Comparison of ENCODE assay signal across 23 cellular contexts in genomic region chr2:27375513-27376099, GRCh38. TPM values are rescaled to one million over a fixed set of nuclear protein-coding genes. Genes with fewer than 3 reads are reported as not detected.
DNase-seq lines count a peak whose midpoint lies in the region; ATAC-seq, FAIRE-seq and TF ChIP-seq lines count a peak whose summit lies in the region.
"Had no signal": no experiment of that assay in that cellular context is flagged by ENCODE, and none has a peak within 500 bp of the region (broad histone marks: within the 10 kb centered on the region; RNA-seq: fewer than 3 reads in every experiment).

No MANE protein-coding gene starts in this region.

- H3K27ac Mint-ChIP-seq in activated T-cell treated with anti-CD3 and anti-CD28 coated beads, Interleukin-2, amount 50 U/mL, for 72 hours, result peak overlapping the region; percentile 51

- H3K9me1 ChIP-seq in K562 (ENCODE audit: control insufficient read depth, insufficient read depth, low read length), result no peaks in the 10 kb centered on the region

- no peak for TF ChIP-seq EP300 in K562 (IDR thresholded peaks at IDR 0.05; ENCODE audit: low read length)

- H3K4me1 ChIP-seq in K562 (replicated peaks in 1 of 2; ENCODE audit: control insufficient read depth in 2 of 2, insufficient read depth in 2 of 2, low read length in 2 of 2) (peaks cover 12 to 43% of the 10 kb centered on the region in 2 experiments), spleen (peaks cover 26 to 86% (median 48%) of the 10 kb centered on the region in 6 donors)
- H3K4me1 ChIP-seq: BE2C had no signal

- DNase-seq in activated T-cell treated with anti-CD3 and anti-CD28 coated beads, Interleukin-2, amount 50 U/mL, for 72 hours, result no peak
- no peak for DNase-seq in activated T-cell treated with anti-CD3 and anti-CD28 coated beads, Interleukin-2, amount 50 U/mL, for 4 hours
- DNase-seq in MV-4-11 (lab: John Stamatoyannopoulos, UW), result peak; percentile 4
- DNase-seq in K562 (ENCODE audit: extremely low read depth in 1 of 4, low spot score in 3 of 4), result no peak
- DNase-seq in spleen, result peak; percentile 77
- no peak for DNase-seq in mucosa of gallbladder (ENCODE audit: low spot score)
- DNase-seq in iPS-NIHi11 (ENCODE audit: low spot score), result no peak
- DNase-seq: BE2C; CD4-positive, alpha-beta T cell; COR-L47; DMS 273 treated with DMSO at 0.1 percent for 48 hours; DMS79 treated with DMSO at 0.1 percent for 48 hours; GM23248; IMR-90; NCI-H1105 treated with DMSO at 0.1 percent for 48 hours; NCI-H2029 treated with DMSO at 0.1 percent for 48 hours; NCI-H345; NCI-H524; SHP77 had no signal

- H3K27me3 ChIP-seq in K562 (ENCODE audit: control insufficient read depth in 2 of 2, insufficient read depth in 2 of 2, low read length in 2 of 2) (no peaks in the 10 kb centered on the region), spleen (replicated peaks in 1 of 7) (no peaks in the 10 kb centered on the region)
- H3K27me3 ChIP-seq: BE2C had no signal

- intact Hi-C loops in K562 (cut with micrococcal nuclease), result no loop called here
- intact Hi-C loops in spleen (cut with DNase I; ENCODE audit: low total_unique reads), result no loop called here

- no peaks in the 10 kb centered on the region for H3K9me3 ChIP-seq in K562 (replicated peaks; ENCODE audit: control insufficient read depth, insufficient read depth, low read depth, low read length)
- no peaks in the 10 kb centered on the region for H3K9me3 ChIP-seq in spleen
- H3K9me3 ChIP-seq: A549, BE2C, HAP-1 had no signal

- POLR2A ChIA-PET in K562 (lab: Yijun Ruan, JAX), result interaction anchor here (0.5 to 0.9 kb wide), 4 partner anchors 15 to 264 kb away, joined by 3 to 5 read pairs (median 3); partner anchors contain the start of gene GTF3C2

- no peak overlapping the region for H3K4me2 ChIP-seq in K562 (ENCODE audit: insufficient read depth, low read length)
- H3K4me2 ChIP-seq: A549 had no signal

- 0 out of 2 replicates have a peak, but pooled peaks have one; percentile 6 for TF ChIP-seq POLR2A in K562 (conservative IDR thresholded peaks at IDR 0.05)
- TF ChIP-seq POLR2A in spleen (IDR thresholded peaks at IDR 0.05), result no peak

- H3K4me3 ChIP-seq in K562, result no peak overlapping the region
- H3K4me3 ChIP-seq in spleen, result no peak overlapping the region
- H3K4me3 ChIP-seq: A549, GM23248, HAP-1 had no signal

- in situ Hi-C loops in K562 (cut with MboI), result no loop called here

- H3K79me2 ChIP-seq in K562 (ENCODE audit: control insufficient read depth, insufficient read depth, low read length), result peaks cover 45% of the 10 kb centered on the region

- H4K20me1 ChIP-seq in K562 (replicated peaks; ENCODE audit: control insufficient read depth, insufficient read depth, low read length), result no peaks in the 10 kb centered on the region

- 86% methylated on average over 14 of the region's 20 CpGs for WGBS in K562 (ENCODE audit: insufficient coverage, low coverage, missing lambda C conversion rate)
- WGBS in spleen, 5 donors, result 90 to 96% (median 95%) methylated on average over 11 to 20 of the region's 20 CpGs

- no TSS peak for BruUV-seq in K562 (replicated peaks; lab: Mats Ljungman, UMichigan)

- H3K36me3 ChIP-seq in K562 (ENCODE audit: control insufficient read depth, insufficient read depth, low read length) (peaks cover 71% of the 10 kb centered on the region), spleen (peaks cover 0 to 71% (median 59%) of the 10 kb centered on the region in 6 donors)

- no peak overlapping the region for H3K4me3 Mint-ChIP-seq in activated T-cell treated with anti-CD3 and anti-CD28 coated beads, Interleukin-2, amount 50 U/mL, for 72 hours
- no peak overlapping the region for H3K4me3 Mint-ChIP-seq in activated T-cell treated with anti-CD3 and anti-CD28 coated beads, Interleukin-2, amount 50 U/mL, for 4 hours

- H3K27me3 Mint-ChIP-seq in activated T-cell treated with anti-CD3 and anti-CD28 coated beads, Interleukin-2, amount 50 U/mL, for 72 hours (ENCODE audit: low read depth), result no peaks in the 10 kb centered on the region
- H3K27me3 Mint-ChIP-seq in activated T-cell treated with anti-CD3 and anti-CD28 coated beads, Interleukin-2, amount 50 U/mL, for 4 hours (ENCODE audit: low read depth), result no peaks in the 10 kb centered on the region
- H3K27me3 Mint-ChIP-seq: CD4-positive, alpha-beta T cell had no signal

- no peak overlapping the region for H2AFZ ChIP-seq in K562 (ENCODE audit: low read depth, low read length)
- H2AFZ ChIP-seq: GM23248 had no signal

- H3K9ac ChIP-seq in K562 (ENCODE audit: insufficient read depth in 1 of 2, low read depth in 2 of 2, low read length in 2 of 2), result no peak overlapping the region
- H3K9ac ChIP-seq: GM23248 had no signal

- H3K4me1 Mint-ChIP-seq in activated T-cell treated with anti-CD3 and anti-CD28 coated beads, Interleukin-2, amount 50 U/mL, for 72 hours (ENCODE audit: low read depth), result peaks cover 33% of the 10 kb centered on the region
- peaks cover 35% of the 10 kb centered on the region for H3K4me1 Mint-ChIP-seq in activated T-cell treated with anti-CD3 and anti-CD28 coated beads, Interleukin-2, amount 50 U/mL, for 4 hours (ENCODE audit: low read depth)

- H3K9me3 Mint-ChIP-seq in activated T-cell treated with anti-CD3 and anti-CD28 coated beads, Interleukin-2, amount 50 U/mL, for 72 hours, result no peaks in the 10 kb centered on the region
- H3K9me3 Mint-ChIP-seq in activated T-cell treated with anti-CD3 and anti-CD28 coated beads, Interleukin-2, amount 50 U/mL, for 4 hours, result no peaks in the 10 kb centered on the region
- H3K9me3 Mint-ChIP-seq: CD4-positive, alpha-beta T cell had no signal

- TF ChIP-seq CTCF in K562 (IDR thresholded peaks at IDR 0.05 in 2 of 3, conservative IDR thresholded peaks at IDR 0.05 in 1 of 3; ENCODE audit: insufficient read depth in 2 of 3, low read depth in 1 of 3, low read length in 3 of 3), result no peak
- no peak for TF ChIP-seq CTCF in spleen (IDR thresholded peaks at IDR 0.05 in 8 of 11, conservative IDR thresholded peaks at IDR 0.05 in 3 of 11)

- H3K27ac ChIP-seq in K562 (ENCODE audit: extremely low read depth, low read depth, low read length) (no peak overlapping the region; the same call in 2 of the 3 replicates), spleen (no peak overlapping the region)
- H3K27ac ChIP-seq: A549, GM23248 had no signal

- H3K36me3 Mint-ChIP-seq in activated T-cell treated with anti-CD3 and anti-CD28 coated beads, Interleukin-2, amount 50 U/mL, for 72 hours (ENCODE audit: insufficient read depth in 2 of 2), result peaks cover 12 to 13% of the 10 kb centered on the region in 2 donors
- peaks cover 50% of the 10 kb centered on the region for H3K36me3 Mint-ChIP-seq in activated T-cell treated with anti-CD3 and anti-CD28 coated beads, Interleukin-2, amount 50 U/mL, for 4 hours (ENCODE audit: insufficient read depth)

- no peak for FAIRE-seq in K562 (lab: Jason Lieb, UNC)
- FAIRE-seq: A549, HTR-8/SVneo had no signal

- CTCF ChIA-PET in K562 (lab: Yijun Ruan, JAX; ENCODE audit: low intra/inter-chr PET ratio), result no interaction called here

- TF ChIP-seq RAD21 in K562 (CRISPR knock-in tag; conservative IDR thresholded peaks at IDR 0.05 in 1 of 2, IDR thresholded peaks at IDR 0.05 in 1 of 2), result no peak

- no peak for ATAC-seq in activated T-cell treated with anti-CD3 and anti-CD28 coated beads, Interleukin-2, amount 50 U/mL, for 72 hours (replicated peaks in 1 of 2)
- no peak for ATAC-seq in activated T-cell treated with anti-CD3 and anti-CD28 coated beads, Interleukin-2, amount 50 U/mL, for 4 hours
- ATAC-seq in K562 (no peak), HG02884 (IDR thresholded peaks at IDR 0.05; ENCODE audit: unreplicated experiment) (no peak)
- ATAC-seq: A549 had no signal

RNA-seq across cellular contexts. Expression of gene ZNF513, which starts 4.9 kb away (rescaled TPM):
- total RNA-seq in activated T-cell treated with anti-CD3 and anti-CD28 coated beads, Interleukin-2, amount 50 U/mL, for 72 hours, result 10 to 100 TPM; 15.7 to 15.9 TPM
- 10 to 100 TPM in 2 of 3 donors, 1 to 10 TPM in 1; 8.4 to 11.0 (median 10.4) TPM for total RNA-seq in activated T-cell treated with anti-CD3 and anti-CD28 coated beads, Interleukin-2, amount 50 U/mL, for 4 hours
- total RNA-seq in K562 (2011; cell fraction: chromatin; rRNA removed; ENCODE audit: low replicate concordance), result 4.9 and 15.7 TPM in 2 replicates
- 17.0 and 17.3 TPM in 2 replicates for total RNA-seq in K562 (2011; cell fraction: nucleolus; rRNA removed)
- 7.1 and 8.9 TPM in 2 replicates for total RNA-seq in K562 (2011; cell fraction: nucleoplasm; rRNA removed)
- total RNA-seq in K562 (2014; rRNA removed) (6.7 and 8.0 TPM in 2 replicates), K562 (2014; rRNA removed; fragmentation: Illumina TruSeq; extraction: Trizol) (1.9 and 2.5 TPM in 2 replicates), K562 (2015; rRNA removed; fragmentation: Illumina TruSeq; extraction: Trizol) (7.1 TPM in 2 replicates), K562 (2021) (8.5 and 9.9 TPM in 2 replicates), spleen (10 to 100 TPM; 13.6 to 20.2 (median 17.7) TPM), mucosa of gallbladder (25.6 TPM)
- polyA plus RNA-seq in K562 (2011; rRNA removed) (4.4 and 6.6 TPM in 2 replicates), K562 (2014; fragmentation: Illumina TruSeq; extraction: Trizol) (4.1 and 7.4 TPM in 2 replicates), K562 (2014; fragmentation: Nextera tagmentation; extraction: Ambion mirVana) (under 1 TPM; 0.04 to 0.15 TPM), K562 (2014; rRNA removed) (9.7 and 13.6 TPM in 2 replicates), spleen (10 to 100 TPM; 14.2 to 29.0 (median 26.7) TPM)
- 10.0 and 15.4 TPM in 2 replicates for polyA plus RNA-seq in K562 (2011; cell fraction: cytosol; rRNA removed)
- 19.1 and 33.8 TPM in 2 replicates for polyA plus RNA-seq in K562 (2011; cell fraction: nucleus; rRNA removed)
- 7.6 and 12.8 TPM in 2 replicates for polyA plus RNA-seq in K562 (2012)
- polyA minus RNA-seq in K562 (2011; rRNA and poly(A)+ RNA removed), result 1.9 and 2.3 TPM in 2 replicates
- polyA minus RNA-seq in K562 (2011; cell fraction: cytosol; rRNA and poly(A)+ RNA removed), result 2.7 and 4.6 TPM in 2 replicates
- polyA minus RNA-seq in K562 (2011; cell fraction: nucleus; rRNA and poly(A)+ RNA removed), result 9.6 and 10.2 TPM in 2 replicates

RNA-seq across cellular contexts. Expression of gene SNX17, which starts 5.2 kb away (rescaled TPM):
- 10 to 100 TPM; 66.1 to 70.7 TPM for total RNA-seq in activated T-cell treated with anti-CD3 and anti-CD28 coated beads, Interleukin-2, amount 50 U/mL, for 72 hours
- total RNA-seq in activated T-cell treated with anti-CD3 and anti-CD28 coated beads, Interleukin-2, amount 50 U/mL, for 4 hours, result 100 to 1,000 TPM; 117 to 125 (median 123) TPM
- total RNA-seq in K562 (2011; cell fraction: chromatin; rRNA removed; ENCODE audit: low replicate concordance), result 127 and 249 TPM in 2 replicates
- 127 and 149 TPM in 2 replicates for total RNA-seq in K562 (2011; cell fraction: nucleolus; rRNA removed)
- total RNA-seq in K562 (2011; cell fraction: nucleoplasm; rRNA removed), result 132 and 134 TPM in 2 replicates
- total RNA-seq in K562 (2014; rRNA removed), result 61.7 and 80.4 TPM in 2 replicates
- 44.1 and 45.3 TPM in 2 replicates for total RNA-seq in K562 (2014; rRNA removed; fragmentation: Illumina TruSeq; extraction: Trizol)
- total RNA-seq in K562 (2015; rRNA removed; fragmentation: Illumina TruSeq; extraction: Trizol), result 53.2 and 54.6 TPM in 2 replicates
- total RNA-seq in K562 (2021), result 72.5 and 75.7 TPM in 2 replicates
- 45.8 and 57.3 TPM in 2 replicates for polyA plus RNA-seq in K562 (2011; rRNA removed)
- polyA plus RNA-seq in K562 (2011; cell fraction: cytosol; rRNA removed), result 65.9 and 86.7 TPM in 2 replicates
- 129 and 142 TPM in 2 replicates for polyA plus RNA-seq in K562 (2011; cell fraction: nucleus; rRNA removed)
- polyA plus RNA-seq in K562 (2012), result 64.3 and 80.0 TPM in 2 replicates
- 44.2 and 57.6 TPM in 2 replicates for polyA plus RNA-seq in K562 (2014; fragmentation: Illumina TruSeq; extraction: Trizol)
- polyA plus RNA-seq in K562 (2014; fragmentation: Nextera tagmentation; extraction: Ambion mirVana), result 1 to 10 TPM; 3.0 to 7.5 TPM
- polyA plus RNA-seq in K562 (2014; rRNA removed), result 58.7 and 60.2 TPM in 2 replicates
- 62.0 and 62.2 TPM in 2 replicates for polyA minus RNA-seq in K562 (2011; rRNA and poly(A)+ RNA removed)
- polyA minus RNA-seq in K562 (2011; cell fraction: cytosol; rRNA and poly(A)+ RNA removed), result 33.1 and 37.9 TPM in 2 replicates
- polyA minus RNA-seq in K562 (2011; cell fraction: nucleus; rRNA and poly(A)+ RNA removed), result 67.2 and 89.5 TPM in 2 replicates
- total RNA-seq in spleen, result 100 to 1,000 TPM; 102 to 140 (median 118) TPM
- polyA plus RNA-seq in spleen, result 100 to 1,000 TPM in 1 of 3 donors, 10 to 100 TPM in 2; 84.9 to 128 (median 86.5) TPM
- total RNA-seq in mucosa of gallbladder, result 105 TPM

RNA-seq across cellular contexts. Expression of gene EIF2B4, which starts 5.5 kb away (rescaled TPM):
- 10 to 100 TPM; 30.0 to 42.7 TPM for total RNA-seq in activated T-cell treated with anti-CD3 and anti-CD28 coated beads, Interleukin-2, amount 50 U/mL, for 72 hours
- 10 to 100 TPM; 63.4 to 69.8 (median 65.0) TPM for total RNA-seq in activated T-cell treated with anti-CD3 and anti-CD28 coated beads, Interleukin-2, amount 50 U/mL, for 4 hours
- 108 and 141 TPM in 2 replicates for total RNA-seq in K562 (2011; cell fraction: chromatin; rRNA removed; ENCODE audit: low replicate concordance)
- total RNA-seq in K562 (2011; cell fraction: nucleolus; rRNA removed), result 58.2 and 64.9 TPM in 2 replicates
- 81.0 and 82.5 TPM in 2 replicates for total RNA-seq in K562 (2011; cell fraction: nucleoplasm; rRNA removed)
- total RNA-seq in K562 (2014; rRNA removed) (63.6 and 66.0 TPM in 2 replicates), K562 (2014; rRNA removed; fragmentation: Illumina TruSeq; extraction: Trizol) (43.3 and 45.4 TPM in 2 replicates), K562 (2015; rRNA removed; fragmentation: Illumina TruSeq; extraction: Trizol) (45.3 and 46.8 TPM in 2 replicates), K562 (2021) (57.0 and 66.6 TPM in 2 replicates), spleen (10 to 100 TPM; 26.5 to 33.9 (median 30.3) TPM), mucosa of gallbladder (32.3 TPM)
- polyA plus RNA-seq in K562 (2011; rRNA removed) (53.1 and 64.8 TPM in 2 replicates), K562 (2014; fragmentation: Illumina TruSeq; extraction: Trizol) (68.0 and 80.3 TPM in 2 replicates), K562 (2014; fragmentation: Nextera tagmentation; extraction: Ambion mirVana) (10 to 100 TPM; 29.7 to 48.6 TPM), K562 (2014; rRNA removed) (58.9 and 60.8 TPM in 2 replicates), spleen (10 to 100 TPM; 33.4 to 58.1 (median 48.5) TPM)
- 57.9 and 64.5 TPM in 2 replicates for polyA plus RNA-seq in K562 (2011; cell fraction: cytosol; rRNA removed)
- 175 and 198 TPM in 2 replicates for polyA plus RNA-seq in K562 (2011; cell fraction: nucleus; rRNA removed)
- polyA plus RNA-seq in K562 (2012), result 64.3 and 82.9 TPM in 2 replicates
- 68.8 and 94.7 TPM in 2 replicates for polyA minus RNA-seq in K562 (2011; rRNA and poly(A)+ RNA removed)
- polyA minus RNA-seq in K562 (2011; cell fraction: cytosol; rRNA and poly(A)+ RNA removed), result 19.7 and 35.4 TPM in 2 replicates
- polyA minus RNA-seq in K562 (2011; cell fraction: nucleus; rRNA and poly(A)+ RNA removed), result 24.2 and 39.8 TPM in 2 replicates

RNA-seq across cellular contexts. Expression of gene GTF3C2, which starts 19.0 kb away (rescaled TPM):
- 10 to 100 TPM; 56.6 to 58.7 TPM for total RNA-seq in activated T-cell treated with anti-CD3 and anti-CD28 coated beads, Interleukin-2, amount 50 U/mL, for 72 hours
- total RNA-seq in activated T-cell treated with anti-CD3 and anti-CD28 coated beads, Interleukin-2, amount 50 U/mL, for 4 hours, result 100 to 1,000 TPM; 102 to 110 (median 107) TPM
- total RNA-seq in K562 (2011; cell fraction: chromatin; rRNA removed; ENCODE audit: low replicate concordance), result 217 and 308 TPM in 2 replicates
- 145 and 163 TPM in 2 replicates for total RNA-seq in K562 (2011; cell fraction: nucleolus; rRNA removed)
- 162 and 165 TPM in 2 replicates for total RNA-seq in K562 (2011; cell fraction: nucleoplasm; rRNA removed)
- total RNA-seq in K562 (2014; rRNA removed) (38.6 and 64.7 TPM in 2 replicates), K562 (2014; rRNA removed; fragmentation: Illumina TruSeq; extraction: Trizol) (49.2 and 51.3 TPM in 2 replicates), K562 (2015; rRNA removed; fragmentation: Illumina TruSeq; extraction: Trizol) (53.0 and 57.9 TPM in 2 replicates), K562 (2021) (70.0 and 85.2 TPM in 2 replicates), spleen (10 to 100 TPM; 56.8 to 73.8 (median 61.9) TPM), mucosa of gallbladder (49.5 TPM)
- polyA plus RNA-seq in K562 (2011; rRNA removed) (96.6 and 116 TPM in 2 replicates), K562 (2014; fragmentation: Illumina TruSeq; extraction: Trizol) (84.4 and 96.8 TPM in 2 replicates), K562 (2014; fragmentation: Nextera tagmentation; extraction: Ambion mirVana) (10 to 100 TPM; 35.5 to 40.2 TPM), K562 (2014; rRNA removed) (62.4 and 65.8 TPM in 2 replicates), spleen (10 to 100 TPM; 27.5 to 39.1 (median 37.1) TPM)
- polyA plus RNA-seq in K562 (2011; cell fraction: cytosol; rRNA removed), result 91.3 and 92.7 TPM in 2 replicates
- polyA plus RNA-seq in K562 (2011; cell fraction: nucleus; rRNA removed), result 240 and 356 TPM in 2 replicates
- 61.2 and 64.8 TPM in 2 replicates for polyA plus RNA-seq in K562 (2012)
- polyA minus RNA-seq in K562 (2011; rRNA and poly(A)+ RNA removed), result 62.6 and 74.7 TPM in 2 replicates
- polyA minus RNA-seq in K562 (2011; cell fraction: cytosol; rRNA and poly(A)+ RNA removed), result 33.3 and 43.0 TPM in 2 replicates
- 40.9 and 68.3 TPM in 2 replicates for polyA minus RNA-seq in K562 (2011; cell fraction: nucleus; rRNA and poly(A)+ RNA removed)

RNA-seq across cellular contexts. Expression of gene PPM1G, which starts 33.8 kb away (rescaled TPM):
- total RNA-seq in activated T-cell treated with anti-CD3 and anti-CD28 coated beads, Interleukin-2, amount 50 U/mL, for 72 hours, result 100 to 1,000 TPM; 122 to 132 TPM
- 100 to 1,000 TPM; 177 to 208 (median 186) TPM for total RNA-seq in activated T-cell treated with anti-CD3 and anti-CD28 coated beads, Interleukin-2, amount 50 U/mL, for 4 hours
- 48.4 and 56.6 TPM in 2 replicates for total RNA-seq in K562 (2011; cell fraction: chromatin; rRNA removed; ENCODE audit: low replicate concordance)
- 33.4 and 34.7 TPM in 2 replicates for total RNA-seq in K562 (2011; cell fraction: nucleolus; rRNA removed)
- total RNA-seq in K562 (2011; cell fraction: nucleoplasm; rRNA removed), result 40.2 and 54.0 TPM in 2 replicates
- total RNA-seq in K562 (2014; rRNA removed), result 164 and 176 TPM in 2 replicates
- 153 and 155 TPM in 2 replicates for total RNA-seq in K562 (2014; rRNA removed; fragmentation: Illumina TruSeq; extraction: Trizol)
- 183 and 191 TPM in 2 replicates for total RNA-seq in K562 (2015; rRNA removed; fragmentation: Illumina TruSeq; extraction: Trizol)
- total RNA-seq in K562 (2021), result 154 and 173 TPM in 2 replicates
- 77.9 and 86.0 TPM in 2 replicates for polyA plus RNA-seq in K562 (2011; rRNA removed)
- polyA plus RNA-seq in K562 (2011; cell fraction: cytosol; rRNA removed), result 68.2 and 68.5 TPM in 2 replicates
- polyA plus RNA-seq in K562 (2011; cell fraction: nucleus; rRNA removed), result 59.6 and 69.6 TPM in 2 replicates
- 132 and 162 TPM in 2 replicates for polyA plus RNA-seq in K562 (2012)
- 221 and 230 TPM in 2 replicates for polyA plus RNA-seq in K562 (2014; fragmentation: Illumina TruSeq; extraction: Trizol)
- polyA plus RNA-seq in K562 (2014; fragmentation: Nextera tagmentation; extraction: Ambion mirVana), result 10 to 100 TPM; 61.7 to 88.8 TPM
- polyA plus RNA-seq in K562 (2014; rRNA removed), result 116 and 136 TPM in 2 replicates
- polyA minus RNA-seq in K562 (2011; rRNA and poly(A)+ RNA removed), result 168 and 174 TPM in 2 replicates
- 88.1 and 100 TPM in 2 replicates for polyA minus RNA-seq in K562 (2011; cell fraction: cytosol; rRNA and poly(A)+ RNA removed)
- 14.1 and 18.0 TPM in 2 replicates for polyA minus RNA-seq in K562 (2011; cell fraction: nucleus; rRNA and poly(A)+ RNA removed)
- 10 to 100 TPM; 44.9 to 59.3 (median 49.9) TPM for total RNA-seq in spleen
- polyA plus RNA-seq in spleen, result 10 to 100 TPM; 36.0 to 51.2 (median 45.0) TPM
- 56.7 TPM for total RNA-seq in mucosa of gallbladder

Comparison
In these comparisons a context has a peak if more than half of its experiments do, and no peak if none do; other contexts are left out.
1. DNase-seq: peak in MV-4-11 (single experiment) and spleen (single experiment); none in activated T-cell treated with anti-CD3 and anti-CD28 coated beads, Interleukin-2, amount 50 U/mL, for 72 hours (0 of 2), activated T-cell treated with anti-CD3 and anti-CD28 coated beads, Interleukin-2, amount 50 U/mL, for 4 hours (single experiment), K562 (0 of 4), mucosa of gallbladder (single experiment) and iPS-NIHi11 (single experiment).